ENCODE assay signal across 14 cellular contexts in the genomic region with DNA sequence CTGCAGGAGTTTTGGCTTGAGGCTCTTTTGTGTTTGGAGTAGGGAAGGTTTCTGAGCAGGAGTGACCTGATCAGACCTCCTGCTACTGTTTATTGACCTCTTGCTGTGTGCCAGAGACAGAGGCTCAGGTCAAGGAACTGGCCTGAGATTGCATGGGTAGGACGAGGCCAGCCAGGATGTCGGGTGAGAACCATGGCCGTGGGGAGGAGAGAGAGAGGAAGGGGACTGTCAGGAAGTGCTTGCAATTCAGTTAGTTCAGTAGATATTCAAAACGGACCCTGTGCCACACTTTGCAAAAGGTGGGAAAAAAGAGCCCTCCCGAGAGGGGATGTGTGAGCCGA. TPM values are rescaled to one million over a fixed set of nuclear protein-coding genes. Genes with fewer than 3 reads are reported as not detected.
A peak's percentile ranks its signal among the peaks of the same experiment; 100 is the strongest.
DNase-seq lines count a peak whose midpoint lies in the region; ATAC-seq, FAIRE-seq and TF ChIP-seq lines count a peak whose summit lies in the region.
"Had no signal": no experiment of that assay in that cellular context is flagged by ENCODE, and none has a peak within 500 bp of the region (broad histone marks: within the 10 kb centered on the region; RNA-seq: fewer than 3 reads in every experiment).

No MANE protein-coding gene starts in this region.

- H3K4me1 ChIP-seq in CD4-positive, CD25-positive, alpha-beta regulatory T cell (ENCODE audit: control insufficient read depth, insufficient read depth, low read length, poor library complexity, severe bottlenecking), result peaks cover 49% of the 10 kb centered on the region
- peaks cover 49% of the 10 kb centered on the region for H3K4me1 ChIP-seq in mesenchymal stem cell (ENCODE audit: control insufficient read depth, insufficient read depth, low read depth, low read length)

- peaks cover 25% of the 10 kb centered on the region for H3K79me1 ChIP-seq in mesenchymal stem cell (replicated peaks; ENCODE audit: low read length, poor library complexity, severe bottlenecking)

- no peaks in the 10 kb centered on the region for H3K9me3 ChIP-seq in CD4-positive, CD25-positive, alpha-beta regulatory T cell (ENCODE audit: control insufficient read depth in 2 of 2, low read length in 2 of 2)
- H3K9me3 ChIP-seq in mesenchymal stem cell (ENCODE audit: control insufficient read depth, low read length), result no peaks in the 10 kb centered on the region
- H3K9me3 ChIP-seq: testis had no signal

- no peak overlapping the region for H3K14ac ChIP-seq in mesenchymal stem cell (ENCODE audit: low read length in 2 of 2)

- peaks cover 24 to 77% (median 54%) of the 10 kb centered on the region in 4 donors for H3K4me1 Mint-ChIP-seq in CD4-positive, CD25-positive, alpha-beta regulatory T cell
- H3K4me1 Mint-ChIP-seq in activated naive CD8-positive, alpha-beta T cell (ENCODE audit: low read depth), result peaks cover 67% of the 10 kb centered on the region

- H3K23ac ChIP-seq in mesenchymal stem cell (ENCODE audit: low read length in 2 of 2), result no peak overlapping the region

- peak overlapping the region; percentile 41 for H3K4me3 ChIP-seq in CD4-positive, CD25-positive, alpha-beta regulatory T cell (ENCODE audit: low read depth, low read length)
- no peak overlapping the region for H3K4me3 ChIP-seq in mesenchymal stem cell (ENCODE audit: insufficient read depth in 1 of 2, low read depth in 1 of 2, low read length in 2 of 2)
- H3K4me3 ChIP-seq: coronary artery, testis had no signal

- H4K8ac ChIP-seq in mesenchymal stem cell (ENCODE audit: low read length), result no peak overlapping the region

- H3K27ac Mint-ChIP-seq in CD4-positive, CD25-positive, alpha-beta regulatory T cell, result peak overlapping the region; percentile 93 to 99 (median 96)
- H3K27ac Mint-ChIP-seq in activated naive CD8-positive, alpha-beta T cell, result peak overlapping the region; percentile 84

- H2BK12ac ChIP-seq in mesenchymal stem cell (ENCODE audit: low read length in 2 of 2), result no peak overlapping the region

- no peak overlapping the region for H2BK5ac ChIP-seq in mesenchymal stem cell (ENCODE audit: low read depth, low read length, poor library complexity, severe bottlenecking)

- FAIRE-seq in GM12892 (lab: Jason Lieb, UNC), result peak; percentile 84

- H2BK120ac ChIP-seq in mesenchymal stem cell (ENCODE audit: low read depth, low read length), result no peak overlapping the region

- H3K4me2 ChIP-seq in mesenchymal stem cell (ENCODE audit: low read length, poor library complexity, severe bottlenecking), result no peak overlapping the region

- peak overlapping the region; percentile 36 to 91 (median 79) for H3K4me3 Mint-ChIP-seq in CD4-positive, CD25-positive, alpha-beta regulatory T cell
- peak overlapping the region; percentile 52 for H3K4me3 Mint-ChIP-seq in activated naive CD8-positive, alpha-beta T cell

- H3K27me3 Mint-ChIP-seq in CD4-positive, CD25-positive, alpha-beta regulatory T cell, result no peaks in the 10 kb centered on the region
- no peaks in the 10 kb centered on the region for H3K27me3 Mint-ChIP-seq in activated naive CD8-positive, alpha-beta T cell

- H3K18ac ChIP-seq in mesenchymal stem cell (ENCODE audit: low read depth in 1 of 2, low read length in 2 of 2), result no peak overlapping the region

- H2BK15ac ChIP-seq in mesenchymal stem cell (ENCODE audit: low read depth, poor library complexity, severe bottlenecking), result no peak overlapping the region

- H3K4ac ChIP-seq in mesenchymal stem cell (ENCODE audit: low read depth in 1 of 2, low read length in 2 of 2), result peak overlapping the region in 1 of 2 experiments; percentile 63

- peaks cover 3% of the 10 kb centered on the region for H3K36me3 ChIP-seq in CD4-positive, CD25-positive, alpha-beta regulatory T cell (ENCODE audit: control insufficient read depth, insufficient read depth, low read length)
- H3K36me3 ChIP-seq in mesenchymal stem cell (ENCODE audit: control insufficient read depth in 1 of 2, insufficient read depth in 2 of 2, low read depth in 1 of 2, low read length in 2 of 2), result peaks cover 5 to 6% of the 10 kb centered on the region in 2 experiments

- no peak for DNase-seq in CD4-positive, CD25-positive, alpha-beta regulatory T cell
- DNase-seq in GM12892 (ENCODE audit: insufficient read length), result no peak
- no peak for DNase-seq in mesenchymal stem cell
- DNase-seq in CD1c-positive myeloid dendritic cell (ENCODE audit: extremely low spot score), result no peak
- DNase-seq in middle frontal gyrus (ENCODE audit: extremely low spot score, low spot score), result no peak
- DNase-seq: NCI-H1092, NCI-H510A treated with DMSO at 0.1 percent for 48 hours, testis had no signal

- no peak overlapping the region for H4K91ac ChIP-seq in mesenchymal stem cell (ENCODE audit: low read length)

- H2AFZ ChIP-seq in mesenchymal stem cell (ENCODE audit: low read depth, low read length), result no peak overlapping the region

- no peak for ATAC-seq in CD4-positive, CD25-positive, alpha-beta regulatory T cell (ENCODE audit: low read depth in 2 of 2)
- ATAC-seq in activated CD4-positive, CD25-positive, alpha-beta regulatory T cell treated with anti-CD3 and anti-CD28 coated beads, Interleukin-2, amount 50 U/mL, for 24 hours, result no peak
- no peak for ATAC-seq in GM21390 (IDR thresholded peaks at IDR 0.05; ENCODE audit: unreplicated experiment)
- ATAC-seq: HCT116, sciatic nerve had no signal

- WGBS in mesenchymal stem cell, result 71% methylated on average over 6 of the region's 6 CpGs

- H3K9ac ChIP-seq in mesenchymal stem cell (ENCODE audit: low read length), result no peak overlapping the region

- peak overlapping the region; percentile 85 for H2AK5ac ChIP-seq in mesenchymal stem cell (ENCODE audit: low read length, severe bottlenecking)

- TF ChIP-seq POLR2A in GM12892 (IDR thresholded peaks at IDR 0.05; ENCODE audit: low read depth, low read length), result no peak

- H3K9me3 Mint-ChIP-seq in CD4-positive, CD25-positive, alpha-beta regulatory T cell, result no peaks in the 10 kb centered on the region
- no peaks in the 10 kb centered on the region for H3K9me3 Mint-ChIP-seq in activated naive CD8-positive, alpha-beta T cell (ENCODE audit: low read depth)

- no peaks in the 10 kb centered on the region for H3K27me3 ChIP-seq in CD4-positive, CD25-positive, alpha-beta regulatory T cell (ENCODE audit: control insufficient read depth, insufficient read depth, low read length)
- H3K27me3 ChIP-seq in mesenchymal stem cell (ENCODE audit: control insufficient read depth in 1 of 2, insufficient read depth in 1 of 2, low read length in 2 of 2), result no peaks in the 10 kb centered on the region
- H3K27me3 ChIP-seq: testis had no signal

- peak overlapping the region; percentile 80 for H3K27ac ChIP-seq in CD4-positive, CD25-positive, alpha-beta regulatory T cell (ENCODE audit: insufficient read depth, low read length, poor library complexity, severe bottlenecking)
- H3K27ac ChIP-seq in mesenchymal stem cell (ENCODE audit: low read length, poor library complexity, severe bottlenecking), result no peak overlapping the region
- H3K27ac ChIP-seq: testis had no signal

- peaks cover 3% of the 10 kb centered on the region for H3K36me3 Mint-ChIP-seq in CD4-positive, CD25-positive, alpha-beta regulatory T cell
- H3K36me3 Mint-ChIP-seq in activated naive CD8-positive, alpha-beta T cell, result no peaks in the 10 kb centered on the region

RNA-seq across cellular contexts. Expression of a gene that starts 14.0 kb away (rescaled TPM):
- 42.5 TPM for total RNA-seq in CD4-positive, CD25-positive, alpha-beta regulatory T cell
- polyA plus RNA-seq in CD4-positive, CD25-positive, alpha-beta regulatory T cell, result 10 to 100 TPM; 19.8 to 34.0 (median 23.0) TPM
- 29.0 TPM for polyA plus RNA-seq in GM12892 (2012; ENCODE audit: missing spikeins)
- polyA plus RNA-seq in mesenchymal stem cell (2013, experiment 1 of 2), result 16.5 TPM
- polyA plus RNA-seq in mesenchymal stem cell (2013, experiment 2 of 2), result 17.1 TPM

RNA-seq across cellular contexts. Expression of a gene that starts 38.4 kb away (rescaled TPM):
- 105 TPM for total RNA-seq in CD4-positive, CD25-positive, alpha-beta regulatory T cell
- 10 to 100 TPM; 75.5 to 94.3 (median 81.5) TPM for polyA plus RNA-seq in CD4-positive, CD25-positive, alpha-beta regulatory T cell
- 17.3 TPM for polyA plus RNA-seq in GM12892 (2012; ENCODE audit: missing spikeins)
- 29.4 TPM for polyA plus RNA-seq in mesenchymal stem cell (2013, experiment 1 of 2)
- 29.3 TPM for polyA plus RNA-seq in mesenchymal stem cell (2013, experiment 2 of 2)
